ENCODE assay signal across 8 cellular contexts in the genomic region with DNA sequence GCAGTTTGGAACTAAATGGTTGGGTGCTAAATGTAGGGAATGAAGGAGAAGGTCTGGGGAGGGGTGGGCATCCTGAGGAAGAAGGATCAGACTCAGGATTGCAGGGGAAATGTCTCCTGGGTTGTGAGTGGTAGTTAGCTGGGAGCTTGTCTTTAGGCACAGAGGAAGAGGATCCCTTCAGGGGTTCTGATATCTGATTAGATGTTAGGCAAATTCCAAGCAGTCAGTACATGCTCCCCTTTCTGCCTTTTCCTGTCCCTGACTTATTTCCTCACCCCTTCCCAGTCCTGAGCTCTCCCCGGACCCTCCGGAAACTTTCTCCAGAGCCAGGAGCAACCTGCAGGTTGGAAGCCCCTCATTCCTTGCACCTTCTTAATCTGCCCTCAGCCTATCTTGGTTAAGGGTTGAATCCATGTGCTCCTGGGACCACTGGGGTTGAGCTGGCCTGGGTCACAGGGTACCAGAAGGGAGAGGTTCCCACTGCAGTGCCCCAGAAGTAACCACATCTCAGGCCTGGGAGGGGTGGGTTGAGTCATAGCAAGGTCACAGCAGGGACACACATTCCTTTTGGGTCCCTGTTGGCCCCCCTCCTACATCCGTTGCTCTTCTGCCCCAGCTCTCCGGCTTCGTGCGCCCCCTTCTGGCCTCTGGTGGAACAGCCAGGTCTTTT. TPM values are rescaled to one million over a fixed set of nuclear protein-coding genes. Genes with fewer than 3 reads are reported as not detected.
A peak's percentile ranks its signal among the peaks of the same experiment; 100 is the strongest.
DNase-seq lines count a peak whose midpoint lies in the region; ATAC-seq, FAIRE-seq and TF ChIP-seq lines count a peak whose summit lies in the region.

No MANE protein-coding gene starts in this region.

- H2BK12ac ChIP-seq in H1 (ENCODE audit: low read depth, low read length): peak overlapping the region; percentile 85; the same call in 1 of the 2 replicates

- peak overlapping the region; percentile 34; the same call in 1 of the 2 replicates for H3K18ac ChIP-seq in H1 (ENCODE audit: extremely low read depth, low read length)

- peak overlapping the region; percentile 71 for H3K4me3 Mint-ChIP-seq in CD4-positive, alpha-beta T cell

- H4K8ac ChIP-seq in H1 (ENCODE audit: extremely low read depth, insufficient read depth, low read length): no peak overlapping the region

- ATAC-seq in CD4-positive, alpha-beta T cell (ENCODE audit: poor library complexity): peak; percentile 73
- ATAC-seq in GM18867 (IDR thresholded peaks at IDR 0.05; ENCODE audit: unreplicated experiment): no peak

- H2BK20ac ChIP-seq in H1 (ENCODE audit: low read length): peak overlapping the region; percentile 40; the same call in 1 of the 2 replicates

- TF ChIP-seq POLR2A in H1 (IDR thresholded peaks at IDR 0.05; ENCODE audit: control extremely low read depth in 1 of 2, low read depth in 2 of 2, low read length in 2 of 2): no peak

- no peaks in the 10 kb centered on the region for H3K36me3 Mint-ChIP-seq in CD4-positive, alpha-beta T cell (ENCODE audit: low read depth)

- H3K27ac Mint-ChIP-seq in CD4-positive, alpha-beta T cell: peak overlapping the region; percentile 4

- H3K27me3 ChIP-seq in CD4-positive, alpha-beta T cell (ENCODE audit: control insufficient read depth, insufficient read depth, low read length): no peaks in the 10 kb centered on the region
- peaks cover 0 to 25% (median 15%) of the 10 kb centered on the region in 4 experiments; a peak in 5 of 7 replicates for H3K27me3 ChIP-seq in H1 (replicated peaks in 1 of 4; ENCODE audit: control insufficient read depth in 3 of 4, extremely low read depth in 1 of 4, insufficient read depth in 3 of 4, low read length in 3 of 4)

- no peaks in the 10 kb centered on the region for H4K20me1 ChIP-seq in H1 (replicated peaks in 1 of 2; ENCODE audit: control insufficient read depth in 1 of 2, insufficient read depth in 2 of 2, low read length in 2 of 2)

- no peak overlapping the region for H3K4ac ChIP-seq in H1 (replicated peaks; ENCODE audit: insufficient read length, low read depth, low read length)

- H2BK5ac ChIP-seq in H1 (ENCODE audit: low read depth, low read length): peak overlapping the region; percentile 71; the same call in 1 of the 2 replicates

- no peaks in the 10 kb centered on the region for H3K9me3 ChIP-seq in CD4-positive, alpha-beta T cell (ENCODE audit: control insufficient read depth, low read length)
- no peaks in the 10 kb centered on the region for H3K9me3 ChIP-seq in H1 (ENCODE audit: insufficient read depth in 2 of 2, low read depth in 1 of 2, low read length in 1 of 2)

- H3K23ac ChIP-seq in H1 (ENCODE audit: insufficient read length): no peak overlapping the region

- TF ChIP-seq CTCF in CD4-positive, alpha-beta T cell (IDR thresholded peaks at IDR 0.05): peak; percentile 97
- TF ChIP-seq CTCF in H1 (IDR thresholded peaks at IDR 0.05; ENCODE audit: control extremely low read depth in 1 of 3, insufficient read depth in 1 of 3, low read depth in 1 of 3, low read length in 3 of 3): peak; percentile 82 to 87 (median 86)

- DNase-seq in CD4-positive, alpha-beta T cell: peak; percentile 82 to 94 (median 86)
- DNase-seq in HTR-8/SVneo (ENCODE audit: insufficient read length, low spot score) (peak; percentile 97), NOMO-1 (lab: John Stamatoyannopoulos, UW; ENCODE audit: unreplicated experiment in 2 of 2) (peak; percentile 78 to 85), H1 (ENCODE audit: low read depth in 1 of 2, low spot score in 2 of 2) (peak; percentile 65 to 97), mesenteric fat pad (ENCODE audit: low spot score) (peak; percentile 97)
- DNase-seq in activated CD8-positive, alpha-beta memory T cell treated with anti-CD3 and anti-CD28 coated beads for 4 hours (ENCODE audit: low read depth in 2 of 2): peak; percentile 74 to 78
- DNase-seq in stimulated activated CD8-positive, alpha-beta memory T cell treated with anti-CD3 and anti-CD28 coated beads, Interleukin-12 subunit alpha, Interleukin-12 subunit beta, amount 100 ng/mL, for 24 hours (ENCODE audit: extremely low read depth): peak; percentile 76

- no peaks in the 10 kb centered on the region for H3K79me2 ChIP-seq in H1 (ENCODE audit: control insufficient read depth in 1 of 2, insufficient read depth in 2 of 2, low read length in 2 of 2)

- peak; percentile 79 to 81 for TF ChIP-seq RAD21 in H1 (IDR thresholded peaks at IDR 0.05 in 1 of 2, conservative IDR thresholded peaks at IDR 0.05 in 1 of 2; ENCODE audit: low read depth in 2 of 2, low read length in 2 of 2)

- CTCF ChIA-PET in CD4-positive, alpha-beta T cell (lab: Charles Lee): interaction anchor here (0.7 to 7.6 kb wide), 10 partner anchors 11 to 61 kb away, joined by 3 to 114 read pairs (median 7); partner anchors contain the start of gene SPRYD3
- CTCF ChIA-PET in H1 (lab: Charles Lee; ENCODE audit: partially characterized antibody): interaction anchor here (0.5 to 19.1 kb wide), 29 partner anchors 8 to 1758 kb away, joined by 3 to 531 read pairs (median 4); partner anchors contain the start of genes SPRYD3 and TNS2

- no peak overlapping the region for H3K56ac ChIP-seq in H1 (replicated peaks; ENCODE audit: insufficient read length, low read depth, low read length)

- H4K91ac ChIP-seq in H1 (replicated peaks; ENCODE audit: insufficient read length, low read length): no peak overlapping the region

- H3K4me3 ChIP-seq in H1 (ENCODE audit: extremely low read depth in 1 of 4, insufficient read depth in 2 of 4, low read depth in 3 of 4, low read length in 4 of 4): peak overlapping the region in 2 of 4 experiments; percentile 5 to 85; a peak in 3 of 8 replicates

- TF ChIP-seq EP300 in H1 (IDR thresholded peaks at IDR 0.05; ENCODE audit: borderline replicate concordance in 1 of 2, low read depth in 2 of 2, low read length in 2 of 2): no peak

- POLR2A ChIA-PET in CD4-positive, alpha-beta T cell (lab: Charles Lee): interaction anchor here (0.7 to 4.8 kb wide), 6 partner anchors 14 to 222 kb away, joined by 3 to 37 read pairs (median 6); partner anchors contain the start of genes AAAS and SPRYD3
- POLR2A ChIA-PET in H1 (lab: Charles Lee; ENCODE audit: partially characterized antibody): interaction anchor here (1.1 to 3.6 kb wide), 9 partner anchors 16 to 119 kb away, joined by 3 to 21 read pairs (median 4); partner anchors contain the start of genes EIF4B and SPRYD3

- H2AFZ ChIP-seq in H1 (ENCODE audit: low read length): no peak overlapping the region

- H3K9me3 Mint-ChIP-seq in CD4-positive, alpha-beta T cell: no peaks in the 10 kb centered on the region

- no peaks in the 10 kb centered on the region for H3K36me3 ChIP-seq in H1 (ENCODE audit: control insufficient read depth in 2 of 4, insufficient read depth in 4 of 4, low read length in 3 of 4)

- H2BK120ac ChIP-seq in H1 (replicated peaks; ENCODE audit: low read depth, low read length): no peak overlapping the region

- no peak overlapping the region for H2BK15ac ChIP-seq in H1 (ENCODE audit: low read length)

- H4K5ac ChIP-seq in H1 (ENCODE audit: insufficient read length, low read depth, low read length): no peak overlapping the region

- 23% methylated on average over 6 of the region's 6 CpGs; no CpG with 5 or more reads in 1 of the 2 experiments for WGBS in H1 (ENCODE audit: extremely low coverage in 1 of 2, insufficient coverage in 1 of 2, insufficient read length in 1 of 2, insufficient replicate concordance in 2 of 2, low coverage in 1 of 2, low lambda C conversion rate in 2 of 2, missing lambda C conversion rate in 1 of 2), 2 experiments

- H3K14ac ChIP-seq in H1 (ENCODE audit: insufficient read length): no peak overlapping the region

- H3K4me1 ChIP-seq in H1 (replicated peaks in 1 of 4; ENCODE audit: control insufficient read depth in 3 of 4, insufficient read depth in 4 of 4, low read length in 3 of 4): peaks cover 4 to 21% (median 7%) of the 10 kb centered on the region in 4 experiments

- H2AK5ac ChIP-seq in H1 (ENCODE audit: low read depth, low read length): no peak overlapping the region

- H3K79me1 ChIP-seq in H1 (ENCODE audit: low read depth, low read length): no peaks in the 10 kb centered on the region

- no peak overlapping the region for H3K9ac ChIP-seq in H1 (replicated peaks in 1 of 4; ENCODE audit: extremely low read depth in 1 of 4, low read depth in 3 of 4, low read length in 3 of 4)

- FAIRE-seq in HTR-8/SVneo (lab: Jason Lieb, UNC) (peak; percentile 70), H1 (lab: Jason Lieb, UNC) (no peak)

- H3K23me2 ChIP-seq in H1 (ENCODE audit: low read depth, low read length): peaks cover 28% of the 10 kb centered on the region

- no peak overlapping the region for H3K27ac ChIP-seq in CD4-positive, alpha-beta T cell (ENCODE audit: low read depth, low read length)
- no peak overlapping the region for H3K27ac ChIP-seq in H1 (ENCODE audit: low read depth, low read length)

- H3K4me2 ChIP-seq in H1 (ENCODE audit: insufficient read depth in 1 of 2, low read depth in 2 of 2, low read length in 2 of 2): peak overlapping the region; percentile 95 to 99

- intact Hi-C loops in CD4-positive, alpha-beta T cell (cut with DNase I, micrococcal nuclease): loop anchor here (1.0 to 5.0 kb wide), 4 partner anchors 20 to 62 kb away; partner anchors contain the start of gene SPRYD3 (in 2 of the 2)

- peaks cover 5% of the 10 kb centered on the region for H3K27me3 Mint-ChIP-seq in CD4-positive, alpha-beta T cell

- H3K4me1 Mint-ChIP-seq in CD4-positive, alpha-beta T cell (ENCODE audit: low read depth): peaks cover 48% of the 10 kb centered on the region

RNA-seq across cellular contexts. Expression of gene IGFBP6, which starts 1.6 kb away (rescaled TPM):
- total RNA-seq in CD4-positive, alpha-beta T cell: under 1 TPM in 1 of 2 experiments, not detected in 1; 0.49 TPM
- 13.7 and 16.4 TPM in 2 replicates for total RNA-seq in H1 (2021; fragmentation: NEBNext Ultra II Directional; extraction: Animal tissue kit (Norgen Biotek cat#: 25700))
- polyA plus RNA-seq in H1 (2011; rRNA removed): 14.7 and 25.3 TPM in 2 replicates
- polyA plus RNA-seq in H1 (2011; cell fraction: cytosol; rRNA removed): 15.4 TPM
- 13.2 TPM for polyA plus RNA-seq in H1 (2011; cell fraction: nucleus; rRNA removed)
- 5.3 to 13.0 TPM (median 10.2 TPM) in 4 replicates for polyA plus RNA-seq in H1 (2012, experiment 1 of 2)
- polyA plus RNA-seq in H1 (2012, experiment 2 of 2): 22.3 TPM
- polyA plus RNA-seq in H1 (2013, experiment 1 of 2): 8.4 TPM
- 10.8 TPM for polyA plus RNA-seq in H1 (2013, experiment 2 of 2)
- polyA minus RNA-seq in H1 (2011; rRNA and poly(A)+ RNA removed): 2.6 and 3.5 TPM in 2 replicates
- 2.9 TPM for polyA minus RNA-seq in H1 (2011; cell fraction: cytosol; rRNA and poly(A)+ RNA removed)
- polyA minus RNA-seq in H1 (2011; cell fraction: nucleus; rRNA and poly(A)+ RNA removed): 2.4 TPM
- 195 TPM for total RNA-seq in mesenteric fat pad

RNA-seq across cellular contexts. Expression of gene SOAT2, which starts 4.2 kb away (rescaled TPM):
- total RNA-seq in CD4-positive, alpha-beta T cell: under 1 TPM; 0.22 to 0.49 TPM
- not detected in 2 replicates for total RNA-seq in H1 (2021; fragmentation: NEBNext Ultra II Directional; extraction: Animal tissue kit (Norgen Biotek cat#: 25700))
- polyA plus RNA-seq in H1 (2011; rRNA removed): 0.08 and 0.13 TPM in 2 replicates
- polyA plus RNA-seq in H1 (2011; cell fraction: cytosol; rRNA removed): 0.12 TPM
- 0.21 TPM for polyA plus RNA-seq in H1 (2011; cell fraction: nucleus; rRNA removed)
- polyA plus RNA-seq in H1 (2012, experiment 1 of 2): not detected in 4 replicates
- not detected for polyA plus RNA-seq in H1 (2012, experiment 2 of 2)
- polyA plus RNA-seq in H1 (2013, experiment 1 of 2): 0.04 TPM
- polyA plus RNA-seq in H1 (2013, experiment 2 of 2): not detected
- polyA minus RNA-seq in H1 (2011; rRNA and poly(A)+ RNA removed): not detected in 2 replicates
- not detected for polyA minus RNA-seq in H1 (2011; cell fraction: cytosol; rRNA and poly(A)+ RNA removed)
- polyA minus RNA-seq in H1 (2011; cell fraction: nucleus; rRNA and poly(A)+ RNA removed): not detected
- total RNA-seq in mesenteric fat pad: not detected

RNA-seq across cellular contexts. Expression of gene SPRYD3, which starts 19.9 kb away (rescaled TPM):
- total RNA-seq in CD4-positive, alpha-beta T cell: 10 to 100 TPM; 17.7 to 21.0 TPM
- 6.6 and 6.8 TPM in 2 replicates for total RNA-seq in H1 (2021; fragmentation: NEBNext Ultra II Directional; extraction: Animal tissue kit (Norgen Biotek cat#: 25700))
- 8.0 and 10.4 TPM in 2 replicates for polyA plus RNA-seq in H1 (2011; rRNA removed)
- 7.4 TPM for polyA plus RNA-seq in H1 (2011; cell fraction: cytosol; rRNA removed)
- 10.8 TPM for polyA plus RNA-seq in H1 (2011; cell fraction: nucleus; rRNA removed)
- 4.9 to 8.7 TPM (median 6.7 TPM) in 4 replicates for polyA plus RNA-seq in H1 (2012, experiment 1 of 2)
- 6.0 TPM for polyA plus RNA-seq in H1 (2012, experiment 2 of 2)
- polyA plus RNA-seq in H1 (2013, experiment 1 of 2): 3.4 TPM
- polyA plus RNA-seq in H1 (2013, experiment 2 of 2): 4.0 TPM
- 7.9 and 9.9 TPM in 2 replicates for polyA minus RNA-seq in H1 (2011; rRNA and poly(A)+ RNA removed)
- 4.6 TPM for polyA minus RNA-seq in H1 (2011; cell fraction: cytosol; rRNA and poly(A)+ RNA removed)
- polyA minus RNA-seq in H1 (2011; cell fraction: nucleus; rRNA and poly(A)+ RNA removed): 7.6 TPM
- 46.2 TPM for total RNA-seq in mesenteric fat pad

RNA-seq across cellular contexts. Expression of gene TNS2, which starts 49.3 kb away (rescaled TPM):
- 1 to 10 TPM; 2.3 to 3.0 TPM for total RNA-seq in CD4-positive, alpha-beta T cell
- total RNA-seq in H1 (2021; fragmentation: NEBNext Ultra II Directional; extraction: Animal tissue kit (Norgen Biotek cat#: 25700)): 4.7 and 5.8 TPM in 2 replicates
- 2.8 and 5.0 TPM in 2 replicates for polyA plus RNA-seq in H1 (2011; rRNA removed)
- 1.7 TPM for polyA plus RNA-seq in H1 (2011; cell fraction: cytosol; rRNA removed)
- polyA plus RNA-seq in H1 (2011; cell fraction: nucleus; rRNA removed): 25.7 TPM
- 4.3 to 6.2 TPM (median 4.8 TPM) in 4 replicates for polyA plus RNA-seq in H1 (2012, experiment 1 of 2)
- 2.5 TPM for polyA plus RNA-seq in H1 (2012, experiment 2 of 2)
- polyA plus RNA-seq in H1 (2013, experiment 1 of 2): 3.7 TPM
- polyA plus RNA-seq in H1 (2013, experiment 2 of 2): 3.4 TPM
- polyA minus RNA-seq in H1 (2011; rRNA and poly(A)+ RNA removed): 1.7 and 2.8 TPM in 2 replicates
- 10.8 TPM for polyA minus RNA-seq in H1 (2011; cell fraction: cytosol; rRNA and poly(A)+ RNA removed)
- polyA minus RNA-seq in H1 (2011; cell fraction: nucleus; rRNA and poly(A)+ RNA removed): 10.6 TPM
- total RNA-seq in mesenteric fat pad: 210 TPM

Comparison
In these comparisons a context has a peak if more than half of its experiments do, and no peak if none do; other contexts are left out.
1. RNA of gene IGFBP6, which starts 1.6 kb away (total RNA-seq): 195 TPM in mesenteric fat pad (single experiment); 13.7 to 16.4 TPM in H1 and 0.49 TPM in CD4-positive, alpha-beta T cell; every median in the first group is over 10 times any median in the second.
2. Peak in every context shown above with its lines, with median percentiles within 50 percentile points of each other: DNase-seq.